Comparison of ENCODE assay signal across 9 cellular contexts in genomic region chr9:93417538-93417937, GRCh38.
"Had no signal": no experiment of that assay in that cellular context is flagged by ENCODE, and none has a peak within 500 bp of the region (broad histone marks: within the 10 kb centered on the region; RNA-seq: fewer than 3 reads in every experiment).

No MANE protein-coding gene starts in this region.

- H3K36me3 ChIP-seq: HAP-1 had no signal

- H3K4me3 ChIP-seq: GM23248, GM23338, HAP-1 had no signal

- ATAC-seq: GM23338, HCT116 had no signal

- DNase-seq: GM23248, GOT3, H7, H9, HCEC 1CT, HFFc6 had no signal

- H3K27ac ChIP-seq: GM23248 had no signal

- H3K9me3 ChIP-seq: HAP-1 had no signal
